In the genomic region with DNA sequence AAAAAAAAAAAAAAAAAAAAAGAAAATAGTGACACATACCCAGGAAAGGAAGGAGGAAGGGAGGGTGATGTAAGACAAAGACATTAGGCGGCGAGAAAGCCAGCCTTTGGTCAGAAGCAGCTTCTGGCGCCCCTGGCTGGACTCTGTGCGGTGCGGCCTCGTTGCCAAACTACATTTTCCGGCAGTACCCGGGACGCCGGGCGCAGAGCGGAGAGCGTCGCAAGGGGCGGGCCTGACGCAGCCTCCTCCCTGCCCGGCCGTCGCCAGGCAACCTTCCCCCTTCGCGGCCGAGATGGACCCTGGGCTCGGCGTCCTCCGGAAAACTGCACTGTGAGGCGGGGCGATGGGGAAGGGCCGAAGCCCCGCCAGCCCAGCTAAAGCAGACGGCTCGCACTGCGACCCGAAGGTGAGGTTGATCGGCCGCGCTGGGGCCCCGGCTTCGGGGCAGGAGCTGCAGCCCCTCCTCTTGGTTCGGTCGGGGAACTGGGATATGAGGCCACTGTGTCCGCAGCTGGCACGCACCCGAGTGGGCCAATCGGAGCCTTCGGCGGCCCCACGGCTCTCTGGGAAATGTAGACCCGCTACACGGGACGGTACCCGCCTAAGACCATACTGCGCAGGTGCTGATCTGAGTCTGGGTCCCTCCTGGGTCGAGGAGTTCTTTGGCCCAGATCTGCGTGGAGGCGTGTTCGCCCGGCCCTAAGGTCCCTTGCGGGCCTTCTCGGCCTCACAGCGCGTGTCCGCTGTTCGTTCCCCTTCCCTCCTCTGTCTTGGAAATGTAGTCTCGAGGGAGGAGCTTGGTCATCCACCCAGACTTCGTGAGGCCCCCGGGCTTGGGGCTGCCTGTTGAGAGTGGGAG, we compare ENCODE assay signal across 8 cellular contexts. TPM values are rescaled to one million over a fixed set of nuclear protein-coding genes. Genes with fewer than 3 reads are reported as not detected.
DNase-seq lines count a peak whose midpoint lies in the region; ATAC-seq and TF ChIP-seq lines count a peak whose summit lies in the region.

No MANE protein-coding gene starts in this region.

- intact Hi-C loops in HCT116 (cut with micrococcal nuclease) (no loop called here), Right ventricle myocardium inferior (cut with DNase I) (loop anchor here (2.0 kb wide), 1 partner anchor 57 kb away; a partner anchor contains a TSS)

- H2AFZ ChIP-seq in HCT116 (ENCODE audit: low read depth, low read length, poor library complexity, severe bottlenecking): no peak overlapping the region

- TSS peak; percentile 78 for BruUV-seq in HCT116 (replicated peaks; lab: Mats Ljungman, UMichigan)

- peak overlapping the region; percentile 93 for H3K27ac ChIP-seq in HCT116 (ENCODE audit: low read depth, low read length)

- POLR2A ChIA-PET in HCT116 (lab: Charles Lee): interaction anchor here (0.7 to 2.1 kb wide), 7 partner anchors 16 to 213 kb away, joined by 3 to 10 read pairs (median 6); a partner anchor contains a TSS

- peak overlapping the region; percentile 99 for H3K27ac Mint-ChIP-seq in activated naive CD4-positive, alpha-beta T cell treated with anti-CD3 and anti-CD28 coated beads, Interleukin-2, amount 10 ng/mL, durations not matched to agents 7 days and 5 days
- peak overlapping the region; percentile 96 for H3K27ac Mint-ChIP-seq in progenitor cell of endocrine pancreas

- H3K36me3 ChIP-seq in GM06990 (ENCODE audit: control insufficient read depth, insufficient read depth, low read length): peaks cover 8% of the 10 kb centered on the region
- peaks cover 0 to 12% of the 10 kb centered on the region in 2 experiments; a peak in 2 of 4 replicates for H3K36me3 ChIP-seq in HCT116 (ENCODE audit: control insufficient read depth in 1 of 2, insufficient read depth in 2 of 2, low read length in 2 of 2)

- peak; percentile 22 for TF ChIP-seq CTCF in GM06990 (IDR thresholded peaks at IDR 0.05; ENCODE audit: insufficient read depth, low read length, poor library complexity, severe bottlenecking)
- no peak for TF ChIP-seq CTCF in HCT116 (IDR thresholded peaks at IDR 0.05 in 2 of 3, conservative IDR thresholded peaks at IDR 0.05 in 1 of 3; ENCODE audit: borderline replicate concordance in 1 of 3, insufficient read depth in 1 of 3, low read depth in 2 of 3, low read length in 2 of 3)
- TF ChIP-seq CTCF in progenitor cell of endocrine pancreas (IDR thresholded peaks at IDR 0.05; ENCODE audit: unreplicated experiment): no peak

- RAD21 ChIA-PET in HCT116 (lab: Charles Lee; ENCODE audit: low non-redundant PET in 1 of 2, low total read pairs in 2 of 2, uncharacterized antibody in 2 of 2, unreplicated experiment in 2 of 2): interaction anchor here in 1 of 2 experiments (0.6 to 0.8 kb wide), 2 partner anchors 55 to 202 kb away, joined by 3 to 8 read pairs; no protein-coding TSS in a partner anchor

- TF ChIP-seq RAD21 in HCT116 (IDR thresholded peaks at IDR 0.05; ENCODE audit: low read depth): no peak

- H3K27me3 ChIP-seq in GM06990 (replicated peaks; ENCODE audit: control insufficient read depth, insufficient read depth, low read length): no peaks in the 10 kb centered on the region
- H3K27me3 ChIP-seq in HCT116 (ENCODE audit: insufficient read depth, low read length): no peaks in the 10 kb centered on the region

- peak; percentile 69 for ATAC-seq in HCT116
- ATAC-seq in Right ventricle myocardium inferior: peak; percentile 73

- H4K20me1 ChIP-seq in HCT116 (ENCODE audit: insufficient read depth): no peaks in the 10 kb centered on the region

- CTCF ChIA-PET in HCT116 (lab: Charles Lee): interaction anchor here (0.6 to 1.3 kb wide), 5 partner anchors 52 to 61 kb away, joined by 3 to 7 read pairs (median 3); a partner anchor contains a TSS
- CTCF ChIA-PET in activated naive CD4-positive, alpha-beta T cell treated with anti-CD3 and anti-CD28 coated beads, Interleukin-2, amount 10 ng/mL, durations not matched to agents 7 days and 5 days (lab: Charles Lee): interaction anchor here (0.7 to 9.4 kb wide), 4 partner anchors 21 to 61 kb away, joined by 3 to 109 read pairs (median 6); a partner anchor contains a TSS

- H3K79me2 ChIP-seq in HCT116 (ENCODE audit: insufficient read depth, low read length): peaks cover 16% of the 10 kb centered on the region

- peak overlapping the region; percentile 82 for H3K9ac ChIP-seq in HCT116 (ENCODE audit: low read length)

- peak overlapping the region; percentile 100 for H3K4me2 ChIP-seq in HCT116 (ENCODE audit: low read length)

- H3K4me1 Mint-ChIP-seq in activated naive CD4-positive, alpha-beta T cell treated with anti-CD3 and anti-CD28 coated beads, Interleukin-2, amount 10 ng/mL, durations not matched to agents 7 days and 5 days: peaks cover 51% of the 10 kb centered on the region
- H3K4me1 Mint-ChIP-seq in progenitor cell of endocrine pancreas (ENCODE audit: low read depth): peaks cover 16% of the 10 kb centered on the region

- H3K36me3 Mint-ChIP-seq in activated naive CD4-positive, alpha-beta T cell treated with anti-CD3 and anti-CD28 coated beads, Interleukin-2, amount 10 ng/mL, durations not matched to agents 7 days and 5 days: peaks cover 12% of the 10 kb centered on the region
- peaks cover 3% of the 10 kb centered on the region for H3K36me3 Mint-ChIP-seq in progenitor cell of endocrine pancreas (ENCODE audit: insufficient read depth)

- peaks cover 12 to 28% of the 10 kb centered on the region in 2 experiments for H3K4me1 ChIP-seq in HCT116 (ENCODE audit: control insufficient read depth in 1 of 2, insufficient read depth in 2 of 2, low read length in 2 of 2)

- DNase-seq in GM06990 (ENCODE audit: extremely low read depth, insufficient read length) (peak; percentile 93), HCT116 (ENCODE audit: low read depth, low spot score) (peak; percentile 79), NCI-H460 (ENCODE audit: extremely low read depth, low read depth) (peak; percentile 76), Right ventricle myocardium inferior (ENCODE audit: missing footprints) (peak; percentile 95), progenitor cell of endocrine pancreas (ENCODE audit: low spot score, unreplicated experiment) (peak; percentile 78), NCI-H82 (lab: John Stamatoyannopoulos, UW) (no peak), NCI-H2227 treated with DMSO at 0.1 percent for 48 hours (lab: John Stamatoyannopoulos, UW) (no peak)
- DNase-seq in activated naive CD4-positive, alpha-beta T cell treated with anti-CD3 and anti-CD28 coated beads, Interleukin-2, amount 10 ng/mL, durations not matched to agents 7 days and 5 days: peak; percentile 87

- TF ChIP-seq POLR2A in HCT116 (IDR thresholded peaks at IDR 0.05; ENCODE audit: borderline replicate concordance, extremely low read depth, insufficient read depth, insufficient read length): peak; percentile 87

- H3K9me3 Mint-ChIP-seq in activated naive CD4-positive, alpha-beta T cell treated with anti-CD3 and anti-CD28 coated beads, Interleukin-2, amount 10 ng/mL, durations not matched to agents 7 days and 5 days: no peaks in the 10 kb centered on the region
- H3K9me3 Mint-ChIP-seq in progenitor cell of endocrine pancreas (ENCODE audit: low read depth): no peaks in the 10 kb centered on the region

- peak overlapping the region; percentile 81 for H3K4me3 Mint-ChIP-seq in activated naive CD4-positive, alpha-beta T cell treated with anti-CD3 and anti-CD28 coated beads, Interleukin-2, amount 10 ng/mL, durations not matched to agents 7 days and 5 days
- H3K4me3 Mint-ChIP-seq in progenitor cell of endocrine pancreas (ENCODE audit: low read depth): peak overlapping the region; percentile 98

- no peaks in the 10 kb centered on the region for H3K27me3 Mint-ChIP-seq in activated naive CD4-positive, alpha-beta T cell treated with anti-CD3 and anti-CD28 coated beads, Interleukin-2, amount 10 ng/mL, durations not matched to agents 7 days and 5 days
- H3K27me3 Mint-ChIP-seq in progenitor cell of endocrine pancreas: no peaks in the 10 kb centered on the region

- H3K4me3 ChIP-seq in GM06990 (replicated peaks; ENCODE audit: low read depth, low read length) (peak overlapping the region; percentile 83), HCT116 (replicated peaks in 1 of 2; ENCODE audit: low read depth in 1 of 2, low read length in 2 of 2) (peak overlapping the region; percentile 85 to 86)

- H3K9me2 ChIP-seq in HCT116 (ENCODE audit: insufficient read depth): no peaks in the 10 kb centered on the region

- no peaks in the 10 kb centered on the region for H3K9me3 ChIP-seq in HCT116 (ENCODE audit: control insufficient read depth in 1 of 2, insufficient read depth in 1 of 2, low read depth in 1 of 2, low read length in 2 of 2)

TF ChIP-seq in HCT116, 20 proteins besides CTCF, POLR2A, EP300 and RAD21 (continues in another document):
- TF ChIP-seq ELF1 (IDR thresholded peaks at IDR 0.05; ENCODE audit: borderline replicate concordance, low read depth) (no peak; the same call in 1 of the 2 replicates), YY1 (IDR thresholded peaks at IDR 0.05; ENCODE audit: extremely low read depth, insufficient replicate concordance, low read depth, low read length) (peak; percentile 3)

RNA-seq across cellular contexts. Expression of a gene that starts 2.3 kb away (rescaled TPM):
- total RNA-seq in HCT116 (2021; ENCODE audit: unreplicated experiment): 33.0 TPM
- polyA plus RNA-seq in HCT116 (2012): 25.9 and 31.2 TPM in 2 replicates
- total RNA-seq in NCI-H460 (2014; rRNA removed; shearing (Covaris generic)): 16.5 and 20.8 TPM in 2 replicates
- 89.2 and 128 TPM in 2 replicates for polyA plus RNA-seq in NCI-H460 (2014; cell fraction: nucleus; rRNA removed)
- total RNA-seq in Right ventricle myocardium inferior: 10.0 TPM
- 70.9 and 71.3 TPM in 2 replicates for total RNA-seq in progenitor cell of endocrine pancreas

RNA-seq across cellular contexts. Expression of a gene that starts 17.0 kb away (rescaled TPM):
- 120 TPM for total RNA-seq in HCT116 (2021; ENCODE audit: unreplicated experiment)
- polyA plus RNA-seq in HCT116 (2012): 164 and 172 TPM in 2 replicates
- total RNA-seq in NCI-H460 (2014; rRNA removed; shearing (Covaris generic)): 90.5 and 94.6 TPM in 2 replicates
- 59.2 and 72.7 TPM in 2 replicates for polyA plus RNA-seq in NCI-H460 (2014; cell fraction: nucleus; rRNA removed)
- total RNA-seq in Right ventricle myocardium inferior: 130 TPM
- total RNA-seq in progenitor cell of endocrine pancreas: 73.0 and 80.4 TPM in 2 replicates

RNA-seq across cellular contexts. Expression of a gene that starts 20.5 kb away (rescaled TPM):
- 125 TPM for total RNA-seq in HCT116 (2021; ENCODE audit: unreplicated experiment)
- 183 and 204 TPM in 2 replicates for polyA plus RNA-seq in HCT116 (2012)
- total RNA-seq in NCI-H460 (2014; rRNA removed; shearing (Covaris generic)): 102 and 105 TPM in 2 replicates
- 60.0 and 82.1 TPM in 2 replicates for polyA plus RNA-seq in NCI-H460 (2014; cell fraction: nucleus; rRNA removed)
- 123 TPM for total RNA-seq in Right ventricle myocardium inferior
- total RNA-seq in progenitor cell of endocrine pancreas: 72.2 and 81.5 TPM in 2 replicates

RNA-seq across cellular contexts. Expression of a gene that starts 31.5 kb away (rescaled TPM):
- total RNA-seq in HCT116 (2021; ENCODE audit: unreplicated experiment): 908 TPM
- polyA plus RNA-seq in HCT116 (2012): 1,271 and 1,421 TPM in 2 replicates
- total RNA-seq in NCI-H460 (2014; rRNA removed; shearing (Covaris generic)): 246 and 252 TPM in 2 replicates
- polyA plus RNA-seq in NCI-H460 (2014; cell fraction: nucleus; rRNA removed): 540 and 555 TPM in 2 replicates
- 143 TPM for total RNA-seq in Right ventricle myocardium inferior
- total RNA-seq in progenitor cell of endocrine pancreas: 699 and 731 TPM in 2 replicates

RNA-seq across cellular contexts. Expression of a gene that starts 55.8 kb away (rescaled TPM):
- total RNA-seq in HCT116 (2021; ENCODE audit: unreplicated experiment) (12.0 TPM), Right ventricle myocardium inferior (9.9 TPM), progenitor cell of endocrine pancreas (22.3 and 22.7 TPM in 2 replicates)
- 10.6 and 10.8 TPM in 2 replicates for polyA plus RNA-seq in HCT116 (2012)
- total RNA-seq in NCI-H460 (2014; rRNA removed; shearing (Covaris generic)): 3.8 and 4.9 TPM in 2 replicates
- 4.4 and 5.5 TPM in 2 replicates for polyA plus RNA-seq in NCI-H460 (2014; cell fraction: nucleus; rRNA removed)

Comparison
In these comparisons a context has a peak if more than half of its experiments do, and no peak if none do; other contexts are left out.
1. DNase-seq: peak in GM06990 (single experiment), HCT116 (single experiment), NCI-H460 (single experiment), activated naive CD4-positive, alpha-beta T cell treated with anti-CD3 and anti-CD28 coated beads, Interleukin-2, amount 10 ng/mL, durations not matched to agents 7 days and 5 days (single experiment), Right ventricle myocardium inferior (single experiment) and progenitor cell of endocrine pancreas (single experiment); none in NCI-H82 (single experiment) and NCI-H2227 treated with DMSO at 0.1 percent for 48 hours (single experiment).